ENCODE assay signal across 1 cellular context in genomic region chr7:2729043-2729892, GRCh38.
TF ChIP-seq lines count a peak whose summit lies in the region.

No MANE protein-coding gene starts in this region.

TF ChIP-seq in K562, 482 proteins besides CTCF, POLR2A, EP300 and RAD21 (continued from another document):
- TF ChIP-seq AFF1 (IDR thresholded peaks at IDR 0.05; ENCODE audit: low read depth in 1 of 2, partially characterized antibody in 2 of 2) (no peak), ZBTB33 (CRISPR knock-in tag; IDR thresholded peaks at IDR 0.05) (peak; percentile 99)
